Comparison of ENCODE assay signal across 8 cellular contexts in the genomic region with DNA sequence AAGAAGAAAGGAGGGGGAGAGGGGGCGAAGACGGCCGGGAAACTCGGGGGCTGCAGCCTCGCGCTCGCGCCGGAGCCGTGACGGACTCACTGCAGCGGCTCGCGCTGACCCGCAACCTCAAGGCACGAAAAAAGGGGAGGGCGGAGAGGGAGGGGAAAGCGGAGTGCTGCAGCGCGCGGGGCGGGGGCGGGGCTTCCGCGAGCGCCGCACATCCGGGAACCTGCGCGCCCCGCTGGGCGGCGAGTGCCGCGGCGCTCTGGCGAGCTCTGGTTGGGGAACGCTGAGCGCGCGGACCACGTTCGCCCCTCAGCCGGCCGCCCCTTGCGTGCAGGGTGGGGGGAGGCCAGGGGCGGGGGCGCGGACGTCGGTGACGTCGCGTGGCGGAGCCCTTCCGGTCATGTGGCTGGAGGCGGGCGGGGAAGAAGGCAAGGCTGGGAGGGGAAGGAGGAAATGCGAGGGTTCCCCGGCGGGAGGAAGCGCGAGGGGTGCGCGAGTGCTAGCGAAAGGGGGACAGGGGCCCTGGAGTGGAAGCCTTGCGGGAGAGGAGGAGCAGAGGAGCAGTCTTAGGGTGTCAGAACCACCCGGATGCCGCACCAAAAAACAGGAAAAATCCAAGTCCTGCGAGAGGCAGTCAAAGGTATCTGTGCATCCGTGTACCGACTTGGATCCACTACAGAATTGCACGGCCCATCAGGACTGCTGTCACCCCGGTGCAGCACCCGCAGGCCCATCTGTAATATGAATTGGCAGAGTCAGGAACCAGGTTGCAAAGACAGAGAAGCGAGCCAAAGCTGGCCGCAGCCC. TPM values are rescaled to one million over a fixed set of nuclear protein-coding genes. Genes with fewer than 3 reads are reported as not detected.
A peak's percentile ranks its signal among the peaks of the same experiment; 100 is the strongest.
DNase-seq lines count a peak whose midpoint lies in the region; ATAC-seq and TF ChIP-seq lines count a peak whose summit lies in the region.

A gene with protein sequence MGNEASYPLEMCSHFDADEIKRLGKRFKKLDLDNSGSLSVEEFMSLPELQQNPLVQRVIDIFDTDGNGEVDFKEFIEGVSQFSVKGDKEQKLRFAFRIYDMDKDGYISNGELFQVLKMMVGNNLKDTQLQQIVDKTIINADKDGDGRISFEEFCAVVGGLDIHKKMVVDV (minus strand): TSS at position 126 of the 804 bp plus-strand sequence. CDS start 405 bp downstream, outside the sequence.

- peak within 1 kb of the TSS; percentile 92 for H3K9ac ChIP-seq in fibroblast of lung (ENCODE audit: insufficient read depth, low read length)

- H3K4me1 ChIP-seq in DOHH2 (ENCODE audit: control insufficient read depth, low read length) (peaks cover 40% of the 10 kb centered on the region), GM23338 (ENCODE audit: insufficient read depth) (peaks cover 49% of the 10 kb centered on the region), fibroblast of lung (ENCODE audit: control insufficient read depth, extremely low read depth, insufficient read depth, low read length) (peaks cover 7% of the 10 kb centered on the region)
- H3K4me1 ChIP-seq in naive thymus-derived CD4-positive, alpha-beta T cell (ENCODE audit: control insufficient read depth in 2 of 2, insufficient read depth in 2 of 2, low read length in 2 of 2): peaks cover 32 to 45% of the 10 kb centered on the region in 2 donors

- intact Hi-C loops in naive thymus-derived CD4-positive, alpha-beta T cell (cut with micrococcal nuclease): loop anchor here (1.0 to 10.0 kb wide), 11 partner anchors 30 to 855 kb away; partner anchors contain the start of genes PNO1 (in 2 of the 2), APLF (in 1 of the 2), ARHGAP25 (in 1 of the 2) and C1D (in 1 of the 2)

- H3F3A ChIP-seq in DOHH2 (ENCODE audit: control insufficient read depth, insufficient read depth) (peaks cover 8% of the 10 kb centered on the region), GM23338 (replicated peaks; ENCODE audit: low read depth) (no peaks in the 10 kb centered on the region)

- H3K4me1 Mint-ChIP-seq in GM23338: peaks cover 18% of the 10 kb centered on the region
- peaks cover 17% of the 10 kb centered on the region for H3K4me1 Mint-ChIP-seq in activated T-helper 17 cell treated with anti-CD3 and anti-CD28 coated beads, Interleukin-2, amount 50 U/mL, for 72 hours
- H3K4me1 Mint-ChIP-seq in naive thymus-derived CD4-positive, alpha-beta T cell: peaks cover 37 to 49% (median 46%) of the 10 kb centered on the region in 7 donors
- peaks cover 35% of the 10 kb centered on the region for H3K4me1 Mint-ChIP-seq in stimulated activated memory B cell treated with anti-CD40 and anti-IgM and Interleukin-4, amounts not matched to agents 10 μg/mL and 1 μg/mL and 100 μg/mL, for 72 hours

- peak within 1 kb of the TSS; percentile 84 for H3K4me3 Mint-ChIP-seq in GM23338
- H3K4me3 Mint-ChIP-seq in activated T-helper 17 cell treated with anti-CD3 and anti-CD28 coated beads, Interleukin-2, amount 50 U/mL, for 72 hours: no peak within 1 kb of the TSS
- H3K4me3 Mint-ChIP-seq in naive thymus-derived CD4-positive, alpha-beta T cell: peak within 1 kb of the TSS in 7 of 10 donors; percentile 93 to 99 (median 98)
- H3K4me3 Mint-ChIP-seq in stimulated activated memory B cell treated with anti-CD40 and anti-IgM and Interleukin-4, amounts not matched to agents 10 μg/mL and 1 μg/mL and 100 μg/mL, for 72 hours: peak within 1 kb of the TSS; percentile 91

- CTCF ChIA-PET in RWPE1 (lab: Yijun Ruan, JAX): interaction anchor here (0.6 to 1.4 kb wide), 3 partner anchors 130 to 672 kb away, joined by 3 to 6 read pairs (median 5); no protein-coding TSS in a partner anchor
- CTCF ChIA-PET in naive thymus-derived CD4-positive, alpha-beta T cell (lab: Charles Lee): interaction anchor here (1.4 kb wide), 1 partner anchor 56 kb away, joined by 3 read pairs; no protein-coding TSS in a partner anchor

- H3K36me3 ChIP-seq in DOHH2 (ENCODE audit: control insufficient read depth, low read length) (peaks cover 44% of the 10 kb centered on the region), GM23338 (ENCODE audit: insufficient read depth) (no peaks in the 10 kb centered on the region), fibroblast of lung (ENCODE audit: control insufficient read depth, insufficient read depth, low read length) (no peaks in the 10 kb centered on the region)
- peaks cover 0 to 3% (median 2%) of the 10 kb centered on the region in 3 experiments for H3K36me3 ChIP-seq in naive thymus-derived CD4-positive, alpha-beta T cell (ENCODE audit: control insufficient read depth in 2 of 3, insufficient read depth in 3 of 3, low read length in 3 of 3)

- H3K9me2 ChIP-seq in DOHH2 (replicated peaks; ENCODE audit: control insufficient read depth, low read length): no peaks in the 10 kb centered on the region
- no peaks in the 10 kb centered on the region for H3K9me2 ChIP-seq in GM23338 (ENCODE audit: insufficient read depth)

- H3K27me3 Mint-ChIP-seq in GM23338 (ENCODE audit: insufficient read depth, low read depth, poor library complexity): peaks cover 11% of the 10 kb centered on the region
- H3K27me3 Mint-ChIP-seq in activated T-helper 17 cell treated with anti-CD3 and anti-CD28 coated beads, Interleukin-2, amount 50 U/mL, for 72 hours: no peaks in the 10 kb centered on the region
- peaks cover 0 to 2% (median 0%) of the 10 kb centered on the region in 5 donors for H3K27me3 Mint-ChIP-seq in naive thymus-derived CD4-positive, alpha-beta T cell
- H3K27me3 Mint-ChIP-seq in stimulated activated memory B cell treated with anti-CD40 and anti-IgM and Interleukin-4, amounts not matched to agents 10 μg/mL and 1 μg/mL and 100 μg/mL, for 72 hours: no peaks in the 10 kb centered on the region

- H3K27ac Mint-ChIP-seq in GM23338: peak within 1 kb of the TSS; percentile 97
- peak within 1 kb of the TSS; percentile 96 for H3K27ac Mint-ChIP-seq in activated T-helper 17 cell treated with anti-CD3 and anti-CD28 coated beads, Interleukin-2, amount 50 U/mL, for 72 hours
- peak within 1 kb of the TSS; percentile 92 to 99 (median 96) for H3K27ac Mint-ChIP-seq in naive thymus-derived CD4-positive, alpha-beta T cell
- peak within 1 kb of the TSS; percentile 94 for H3K27ac Mint-ChIP-seq in stimulated activated memory B cell treated with anti-CD40 and anti-IgM and Interleukin-4, amounts not matched to agents 10 μg/mL and 1 μg/mL and 100 μg/mL, for 72 hours

- peak; percentile 95 for DNase-seq in GM23338 (ENCODE audit: low spot score)
- peak; percentile 64 for DNase-seq in LNCaP clone FGC (ENCODE audit: low read depth)
- peak; percentile 88 for DNase-seq in RWPE1 (ENCODE audit: low spot score)
- DNase-seq in fibroblast of lung (ENCODE audit: low read depth in 2 of 2): peak; percentile 96
- peak; percentile 85 to 95 (median 94) for DNase-seq in naive thymus-derived CD4-positive, alpha-beta T cell

- H3K9me3 ChIP-seq in DOHH2 (ENCODE audit: control insufficient read depth, insufficient read depth, low read length) (no peaks in the 10 kb centered on the region), fibroblast of lung (ENCODE audit: control insufficient read depth, insufficient read depth, low read depth, low read length) (no peaks in the 10 kb centered on the region)
- H3K9me3 ChIP-seq in naive thymus-derived CD4-positive, alpha-beta T cell (ENCODE audit: control insufficient read depth in 2 of 3, low read length in 3 of 3): no peaks in the 10 kb centered on the region

- H3K79me2 ChIP-seq in DOHH2 (ENCODE audit: control insufficient read depth, low read length) (peaks cover 67% of the 10 kb centered on the region), GM23338 (replicated peaks; ENCODE audit: insufficient read depth) (peaks cover 42% of the 10 kb centered on the region), fibroblast of lung (ENCODE audit: control insufficient read depth, insufficient read depth, low read length) (peaks cover 49% of the 10 kb centered on the region)

- peak within 1 kb of the TSS; percentile 99 for H3K4me3 ChIP-seq in DOHH2 (ENCODE audit: low read length)
- peak within 1 kb of the TSS; percentile 88 for H3K4me3 ChIP-seq in GM23338
- peak within 1 kb of the TSS; percentile 78 for H3K4me3 ChIP-seq in LNCaP clone FGC (ENCODE audit: low read depth, low read length)
- peak within 1 kb of the TSS; percentile 86 to 95 (median 90) for H3K4me3 ChIP-seq in fibroblast of lung (replicated peaks in 1 of 4; ENCODE audit: control extremely low read depth in 1 of 4, insufficient read depth in 1 of 4, low read depth in 3 of 4, low read length in 4 of 4)
- H3K4me3 ChIP-seq in naive thymus-derived CD4-positive, alpha-beta T cell (ENCODE audit: low read length): peak within 1 kb of the TSS; percentile 97

- H4K20me1 ChIP-seq in DOHH2 (ENCODE audit: control insufficient read depth, insufficient read depth, low read depth, low read length): peaks cover 32% of the 10 kb centered on the region
- H4K20me1 ChIP-seq in GM23338 (replicated peaks; ENCODE audit: insufficient read depth): peaks cover 28% of the 10 kb centered on the region
- H4K20me1 ChIP-seq in fibroblast of lung (ENCODE audit: control insufficient read depth, extremely low read depth, insufficient read depth, low read length): peaks cover 7% of the 10 kb centered on the region

- H3K27me3 ChIP-seq in DOHH2 (ENCODE audit: control insufficient read depth, low read length): no peaks in the 10 kb centered on the region
- no peaks in the 10 kb centered on the region for H3K27me3 ChIP-seq in GM23338 (ENCODE audit: insufficient read depth)
- no peaks in the 10 kb centered on the region for H3K27me3 ChIP-seq in fibroblast of lung (ENCODE audit: control insufficient read depth, insufficient read depth, low read length)
- H3K27me3 ChIP-seq in naive thymus-derived CD4-positive, alpha-beta T cell (ENCODE audit: control insufficient read depth in 2 of 2, insufficient read depth in 2 of 2, low read length in 2 of 2): no peaks in the 10 kb centered on the region

- no peaks in the 10 kb centered on the region for H3K9me3 Mint-ChIP-seq in GM23338
- H3K9me3 Mint-ChIP-seq in activated T-helper 17 cell treated with anti-CD3 and anti-CD28 coated beads, Interleukin-2, amount 50 U/mL, for 72 hours: no peaks in the 10 kb centered on the region
- H3K9me3 Mint-ChIP-seq in naive thymus-derived CD4-positive, alpha-beta T cell: peaks cover 0 to 6% (median 0%) of the 10 kb centered on the region in 11 donors
- no peaks in the 10 kb centered on the region for H3K9me3 Mint-ChIP-seq in stimulated activated memory B cell treated with anti-CD40 and anti-IgM and Interleukin-4, amounts not matched to agents 10 μg/mL and 1 μg/mL and 100 μg/mL, for 72 hours

- peak within 1 kb of the TSS; percentile 88 for H3K27ac ChIP-seq in DOHH2 (ENCODE audit: low read depth, low read length)
- H3K27ac ChIP-seq in GM23338 (ENCODE audit: low read depth): peak within 1 kb of the TSS; percentile 91
- H3K27ac ChIP-seq in RWPE1: peak within 1 kb of the TSS; percentile 97
- H3K27ac ChIP-seq in fibroblast of lung (ENCODE audit: insufficient read depth, low read length): peak within 1 kb of the TSS; percentile 99
- H3K27ac ChIP-seq in naive thymus-derived CD4-positive, alpha-beta T cell (ENCODE audit: low read depth, low read length): peak within 1 kb of the TSS; percentile 82

- POLR2A ChIA-PET in RWPE1 (lab: Yijun Ruan, JAX; ENCODE audit: low non-redundant PET): no interaction called here
- POLR2A ChIA-PET in naive thymus-derived CD4-positive, alpha-beta T cell (lab: Charles Lee): interaction anchor here (1.0 to 3.9 kb wide), 9 partner anchors 9 to 190 kb away, joined by 3 to 31 read pairs (median 4); partner anchors contain the start of genes C1D and PNO1

- peaks cover 7% of the 10 kb centered on the region; the same call in 2 of the 3 replicates for H3K36me3 Mint-ChIP-seq in GM23338 (ENCODE audit: low read depth)
- H3K36me3 Mint-ChIP-seq in activated T-helper 17 cell treated with anti-CD3 and anti-CD28 coated beads, Interleukin-2, amount 50 U/mL, for 72 hours (ENCODE audit: low read depth): peaks cover 29% of the 10 kb centered on the region
- H3K36me3 Mint-ChIP-seq in naive thymus-derived CD4-positive, alpha-beta T cell: peaks cover 0 to 14% (median 6%) of the 10 kb centered on the region in 5 donors
- H3K36me3 Mint-ChIP-seq in stimulated activated memory B cell treated with anti-CD40 and anti-IgM and Interleukin-4, amounts not matched to agents 10 μg/mL and 1 μg/mL and 100 μg/mL, for 72 hours: peaks cover 5% of the 10 kb centered on the region

- H3K4me2 ChIP-seq in DOHH2 (ENCODE audit: low read length) (peak within 1 kb of the TSS; percentile 82), GM23338 (peak within 1 kb of the TSS; percentile 92), fibroblast of lung (ENCODE audit: extremely low read depth, insufficient read depth, low read length) (peak within 1 kb of the TSS; percentile 81)

- H2AFZ ChIP-seq in GM23338: peak within 1 kb of the TSS; percentile 72
- H2AFZ ChIP-seq in fibroblast of lung (ENCODE audit: low read length): peak within 1 kb of the TSS; percentile 73

- TF ChIP-seq CTCF in DOHH2 (IDR thresholded peaks at IDR 0.05; ENCODE audit: low read depth, low read length, poor library complexity, severe bottlenecking): no peak
- no peak for TF ChIP-seq CTCF in GM23338 (conservative IDR thresholded peaks at IDR 0.05; ENCODE audit: low read depth in 2 of 2)
- TF ChIP-seq CTCF in LNCaP clone FGC (IDR thresholded peaks at IDR 0.05; ENCODE audit: control insufficient read depth, extremely low read depth, insufficient read depth): no peak
- TF ChIP-seq CTCF in RWPE1 (conservative IDR thresholded peaks at IDR 0.05; ENCODE audit: low read depth): no peak
- no peak for TF ChIP-seq CTCF in fibroblast of lung (conservative IDR thresholded peaks at IDR 0.05 in 1 of 2, IDR thresholded peaks at IDR 0.05 in 1 of 2; ENCODE audit: low read depth in 1 of 2, low read length in 2 of 2)

- peak; percentile 85 for ATAC-seq in GM23338
- ATAC-seq in activated T-helper 17 cell treated with anti-CD3 and anti-CD28 coated beads, Interleukin-2, amount 50 U/mL, for 72 hours (replicated peaks): peak; percentile 86
- ATAC-seq in naive thymus-derived CD4-positive, alpha-beta T cell: peak; percentile 89
- peak; percentile 96 for ATAC-seq in stimulated activated memory B cell treated with anti-CD40 and anti-IgM and Interleukin-4, amounts not matched to agents 10 μg/mL and 1 μg/mL and 100 μg/mL, for 72 hours

RNA-seq across cellular contexts. Expression of the gene that starts here (rescaled TPM):
- total RNA-seq in GM23338 (2014; rRNA removed; shearing (Covaris generic)): 49.6 and 52.7 TPM in 2 replicates
- polyA plus RNA-seq in GM23338 (2016; fragmentation: Nextera tagmentation; extraction: Ambion mirVana) (7.9 and 9.0 TPM in 2 replicates), fibroblast of lung (46.1 and 51.3 TPM in 2 replicates)
- 10 to 100 TPM; 54.1 to 70.0 TPM for total RNA-seq in activated T-helper 17 cell treated with anti-CD3 and anti-CD28 coated beads, Interleukin-2, amount 50 U/mL, for 72 hours
- 18.0 and 22.8 TPM in 2 replicates for total RNA-seq in fibroblast of lung
- polyA plus RNA-seq in fibroblast of lung (2012): 46.5 and 49.4 TPM in 2 replicates
- polyA minus RNA-seq in fibroblast of lung (ENCODE audit: low replicate concordance): 4.2 and 5.7 TPM in 2 replicates
- 10 to 100 TPM; 54.1 to 78.2 (median 70.0) TPM for total RNA-seq in naive thymus-derived CD4-positive, alpha-beta T cell
- polyA plus RNA-seq in naive thymus-derived CD4-positive, alpha-beta T cell: 1 to 10 TPM; 2.6 to 7.2 TPM

Comparison
In these comparisons a context has a peak if more than half of its experiments do, and no peak if none do; other contexts are left out.
1. Peak in every context shown above with its lines: DNase-seq, ATAC-seq, H3K4me3 ChIP-seq and H3K27ac ChIP-seq.